1 cellular context compared by ENCODE assay signal in the genomic region with DNA sequence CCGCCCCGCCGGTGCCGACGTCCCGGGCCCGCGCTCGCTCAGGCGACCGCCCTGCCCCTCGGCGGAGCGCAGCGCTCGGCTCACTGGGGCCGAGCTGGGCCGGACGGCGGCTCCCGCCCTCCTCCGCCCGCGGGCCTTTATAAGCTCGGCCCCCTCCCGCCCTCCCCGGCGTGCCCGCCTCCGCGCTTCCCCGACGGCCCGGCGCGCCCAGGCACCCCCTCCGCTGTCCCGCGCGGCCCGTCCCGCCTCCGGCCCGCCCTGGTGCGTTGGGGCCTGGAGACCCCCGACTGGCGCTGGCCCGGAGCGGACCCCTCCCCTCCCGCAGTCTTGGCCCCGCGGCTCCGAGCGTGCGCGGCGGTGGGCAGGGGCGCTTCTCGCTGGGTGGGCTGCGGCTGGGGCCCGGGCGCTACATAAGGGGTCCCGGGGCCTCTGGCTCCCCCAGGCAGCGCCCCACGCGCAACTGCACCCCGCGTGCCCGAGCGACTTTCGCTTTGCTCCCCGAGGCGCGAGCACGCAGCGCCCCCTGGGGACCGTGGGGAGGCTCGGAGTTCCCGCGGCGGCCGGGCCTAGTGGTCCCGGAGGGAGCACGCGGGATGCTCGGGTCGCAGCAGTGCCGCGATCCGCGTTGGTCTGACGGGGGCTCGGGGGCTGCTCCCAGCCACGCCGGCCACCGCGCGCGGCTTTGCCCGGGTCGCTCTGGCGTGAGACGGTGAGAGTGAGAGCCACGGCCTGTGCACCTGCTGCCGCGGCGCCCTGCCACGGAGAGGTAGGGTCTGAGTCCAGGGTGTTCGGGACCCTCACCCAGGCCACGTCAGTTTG.
A peak's percentile ranks its signal among the peaks of the same experiment; 100 is the strongest.
TF ChIP-seq lines count a peak whose summit lies in the region.

A gene with protein sequence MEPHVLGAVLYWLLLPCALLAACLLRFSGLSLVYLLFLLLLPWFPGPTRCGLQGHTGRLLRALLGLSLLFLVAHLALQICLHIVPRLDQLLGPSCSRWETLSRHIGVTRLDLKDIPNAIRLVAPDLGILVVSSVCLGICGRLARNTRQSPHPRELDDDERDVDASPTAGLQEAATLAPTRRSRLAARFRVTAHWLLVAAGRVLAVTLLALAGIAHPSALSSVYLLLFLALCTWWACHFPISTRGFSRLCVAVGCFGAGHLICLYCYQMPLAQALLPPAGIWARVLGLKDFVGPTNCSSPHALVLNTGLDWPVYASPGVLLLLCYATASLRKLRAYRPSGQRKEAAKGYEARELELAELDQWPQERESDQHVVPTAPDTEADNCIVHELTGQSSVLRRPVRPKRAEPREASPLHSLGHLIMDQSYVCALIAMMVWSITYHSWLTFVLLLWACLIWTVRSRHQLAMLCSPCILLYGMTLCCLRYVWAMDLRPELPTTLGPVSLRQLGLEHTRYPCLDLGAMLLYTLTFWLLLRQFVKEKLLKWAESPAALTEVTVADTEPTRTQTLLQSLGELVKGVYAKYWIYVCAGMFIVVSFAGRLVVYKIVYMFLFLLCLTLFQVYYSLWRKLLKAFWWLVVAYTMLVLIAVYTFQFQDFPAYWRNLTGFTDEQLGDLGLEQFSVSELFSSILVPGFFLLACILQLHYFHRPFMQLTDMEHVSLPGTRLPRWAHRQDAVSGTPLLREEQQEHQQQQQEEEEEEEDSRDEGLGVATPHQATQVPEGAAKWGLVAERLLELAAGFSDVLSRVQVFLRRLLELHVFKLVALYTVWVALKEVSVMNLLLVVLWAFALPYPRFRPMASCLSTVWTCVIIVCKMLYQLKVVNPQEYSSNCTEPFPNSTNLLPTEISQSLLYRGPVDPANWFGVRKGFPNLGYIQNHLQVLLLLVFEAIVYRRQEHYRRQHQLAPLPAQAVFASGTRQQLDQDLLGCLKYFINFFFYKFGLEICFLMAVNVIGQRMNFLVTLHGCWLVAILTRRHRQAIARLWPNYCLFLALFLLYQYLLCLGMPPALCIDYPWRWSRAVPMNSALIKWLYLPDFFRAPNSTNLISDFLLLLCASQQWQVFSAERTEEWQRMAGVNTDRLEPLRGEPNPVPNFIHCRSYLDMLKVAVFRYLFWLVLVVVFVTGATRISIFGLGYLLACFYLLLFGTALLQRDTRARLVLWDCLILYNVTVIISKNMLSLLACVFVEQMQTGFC (N-terminal part only) (minus strand): TSS at position 115 of the 819 bp plus-strand sequence. CDS start 256 bp downstream, outside the sequence.

TF ChIP-seq in endothelial cell of umbilical vein, 7 proteins besides CTCF, POLR2A, EP300 and RAD21 (continued from another document):
- TF ChIP-seq EZH2 (IDR thresholded peaks at IDR 0.05; ENCODE audit: borderline replicate concordance, low read depth, low read length, severe bottlenecking), result no peak
- TF ChIP-seq, protein P1, sequence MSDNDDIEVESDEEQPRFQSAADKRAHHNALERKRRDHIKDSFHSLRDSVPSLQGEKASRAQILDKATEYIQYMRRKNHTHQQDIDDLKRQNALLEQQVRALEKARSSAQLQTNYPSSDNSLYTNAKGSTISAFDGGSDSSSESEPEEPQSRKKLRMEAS (IDR thresholded peaks at IDR 0.05; ENCODE audit: insufficient read depth, insufficient read length), result peak; percentile 30
